8 cellular contexts compared by ENCODE assay signal in the genomic region with DNA sequence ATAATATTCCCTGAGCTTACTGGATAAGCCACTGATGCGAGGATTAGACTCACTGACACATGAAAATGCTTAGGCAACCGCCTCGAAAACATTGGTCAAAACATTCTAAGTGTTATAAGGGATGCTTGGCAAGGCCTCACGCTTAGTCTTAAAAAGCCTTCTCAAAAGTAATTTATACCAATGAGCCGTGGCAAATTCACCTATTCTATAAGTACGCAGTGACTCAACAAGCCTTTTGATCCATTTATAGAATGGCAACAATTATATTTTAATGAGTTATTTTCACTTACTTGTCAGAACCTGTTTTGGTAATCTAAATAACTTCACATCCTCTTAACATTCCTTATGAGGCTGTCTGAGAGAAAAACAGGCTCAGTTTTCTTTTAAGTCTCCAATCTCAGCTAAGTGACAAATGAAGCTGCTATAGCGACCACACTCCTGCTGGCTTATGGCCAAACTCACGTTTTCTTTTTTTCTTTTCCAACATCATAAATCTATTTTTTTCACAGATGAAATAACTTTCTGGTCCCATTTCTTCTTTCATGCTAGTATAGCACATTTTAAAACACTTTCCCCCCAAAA.
DNase-seq lines count a peak whose midpoint lies in the region; ATAC-seq and TF ChIP-seq lines count a peak whose summit lies in the region.

No MANE protein-coding gene starts in this region.

- H3K4me1 Mint-ChIP-seq in CD8-positive, alpha-beta memory T cell: peaks cover 61 to 75% (median 73%) of the 10 kb centered on the region in 3 donors
- peaks cover 45 to 73% (median 65%) of the 10 kb centered on the region in 7 donors for H3K4me1 Mint-ChIP-seq in naive thymus-derived CD4-positive, alpha-beta T cell

- no peak for ATAC-seq in naive thymus-derived CD4-positive, alpha-beta T cell
- ATAC-seq in GM19455 (IDR thresholded peaks at IDR 0.05; ENCODE audit: unreplicated experiment) (no peak), HG03097 (IDR thresholded peaks at IDR 0.05; ENCODE audit: low FRiP score, unreplicated experiment) (no peak)

- H3K36me3 Mint-ChIP-seq in CD8-positive, alpha-beta memory T cell: peaks cover 0 to 43% (median under 1%) of the 10 kb centered on the region in 3 donors
- H3K36me3 Mint-ChIP-seq in naive thymus-derived CD4-positive, alpha-beta T cell: peaks cover under 1 to 38% (median 9%) of the 10 kb centered on the region in 5 donors

- CTCF ChIA-PET in CD8-positive, alpha-beta memory T cell (lab: Charles Lee): interaction anchor here (0.9 to 4.2 kb wide), 11 partner anchors 8 to 297 kb away, joined by 3 to 85 read pairs (median 5); a partner anchor contains a TSS
- CTCF ChIA-PET in naive thymus-derived CD4-positive, alpha-beta T cell (lab: Charles Lee): interaction anchor here (0.7 to 16.7 kb wide), 7 partner anchors 9 to 43 kb away, joined by 3 to 283 read pairs (median 4); no protein-coding TSS in a partner anchor

- peak overlapping the region; percentile 71 for H3K4me3 ChIP-seq in CD8-positive, alpha-beta memory T cell (ENCODE audit: low read length)
- H3K4me3 ChIP-seq in coronary artery: peak overlapping the region; percentile 63
- peak overlapping the region; percentile 85 for H3K4me3 ChIP-seq in naive thymus-derived CD4-positive, alpha-beta T cell (ENCODE audit: low read length)

- DNase-seq in CD8-positive, alpha-beta memory T cell: peak in 2 of 5 donors; percentile 53 to 80
- DNase-seq in LoVo (ENCODE audit: low spot score) (peak; percentile 33), coronary artery (ENCODE audit: low spot score) (no peak), NCI-H187 treated with DMSO at 0.1 percent for 48 hours (lab: John Stamatoyannopoulos, UW) (no peak)
- peak in 7 of 9 donors; percentile 66 to 82 (median 72) for DNase-seq in naive thymus-derived CD4-positive, alpha-beta T cell
- no peak for DNase-seq in stimulated activated CD4-positive, alpha-beta T cell treated with anti-CD3 and anti-CD28 coated beads, Interleukin-4, amount 100 ng/mL, for 24 hours

- no peak for TF ChIP-seq CTCF in coronary artery (IDR thresholded peaks at IDR 0.05)

- H3K27me3 Mint-ChIP-seq in CD8-positive, alpha-beta memory T cell: peaks cover 0 to 4% of the 10 kb centered on the region in 2 donors
- peaks cover 0 to 5% (median 0%) of the 10 kb centered on the region in 5 donors for H3K27me3 Mint-ChIP-seq in naive thymus-derived CD4-positive, alpha-beta T cell

- intact Hi-C loops in naive thymus-derived CD4-positive, alpha-beta T cell (cut with micrococcal nuclease): loop anchor here (1.0 to 5.0 kb wide), 3 partner anchors 10 to 563 kb away; a partner anchor contains a TSS

- H3K27ac Mint-ChIP-seq in CD8-positive, alpha-beta memory T cell: peak overlapping the region; percentile 95 to 100 (median 98)
- H3K27ac Mint-ChIP-seq in naive thymus-derived CD4-positive, alpha-beta T cell: peak overlapping the region; percentile 92 to 100 (median 98)

- peak overlapping the region; percentile 91 to 96 (median 92) for H3K4me3 Mint-ChIP-seq in CD8-positive, alpha-beta memory T cell
- peak overlapping the region; percentile 88 to 100 (median 98) for H3K4me3 Mint-ChIP-seq in naive thymus-derived CD4-positive, alpha-beta T cell

- peaks cover 68% of the 10 kb centered on the region for H3K4me1 ChIP-seq in CD8-positive, alpha-beta memory T cell (ENCODE audit: insufficient read depth, low read length)
- H3K4me1 ChIP-seq in naive thymus-derived CD4-positive, alpha-beta T cell (ENCODE audit: control insufficient read depth in 2 of 2, insufficient read depth in 2 of 2, low read length in 2 of 2): peaks cover 47 to 52% of the 10 kb centered on the region in 2 donors

- peak overlapping the region; percentile 82 for H3K27ac ChIP-seq in CD8-positive, alpha-beta memory T cell (ENCODE audit: low read depth, low read length)
- peak overlapping the region; percentile 70 to 78 for H3K27ac ChIP-seq in coronary artery
- peak overlapping the region; percentile 94 for H3K27ac ChIP-seq in naive thymus-derived CD4-positive, alpha-beta T cell (ENCODE audit: low read depth, low read length)

- H3K9me3 Mint-ChIP-seq in CD8-positive, alpha-beta memory T cell: no peaks in the 10 kb centered on the region
- peaks cover 0 to 2% (median 0%) of the 10 kb centered on the region in 11 donors for H3K9me3 Mint-ChIP-seq in naive thymus-derived CD4-positive, alpha-beta T cell

- H3K27me3 ChIP-seq in CD8-positive, alpha-beta memory T cell (ENCODE audit: insufficient read depth, low read length, poor library complexity, severe bottlenecking): no peaks in the 10 kb centered on the region
- no peaks in the 10 kb centered on the region for H3K27me3 ChIP-seq in naive thymus-derived CD4-positive, alpha-beta T cell (ENCODE audit: control insufficient read depth in 2 of 2, insufficient read depth in 2 of 2, low read length in 2 of 2)

- no peaks in the 10 kb centered on the region for H3K36me3 ChIP-seq in CD8-positive, alpha-beta memory T cell (ENCODE audit: insufficient read depth, low read length)
- peaks cover 0 to 4% (median 0%) of the 10 kb centered on the region in 3 experiments for H3K36me3 ChIP-seq in naive thymus-derived CD4-positive, alpha-beta T cell (ENCODE audit: control insufficient read depth in 2 of 3, insufficient read depth in 3 of 3, low read length in 3 of 3)

- no peaks in the 10 kb centered on the region for H3K9me3 ChIP-seq in CD8-positive, alpha-beta memory T cell (ENCODE audit: low read length)
- no peaks in the 10 kb centered on the region for H3K9me3 ChIP-seq in naive thymus-derived CD4-positive, alpha-beta T cell (ENCODE audit: control insufficient read depth in 2 of 3, low read length in 3 of 3)

- POLR2A ChIA-PET in CD8-positive, alpha-beta memory T cell (lab: Charles Lee): interaction anchor here (0.7 to 3.2 kb wide), 4 partner anchors 16 to 543 kb away, joined by 3 to 53 read pairs (median 12); no protein-coding TSS in a partner anchor
- POLR2A ChIA-PET in naive thymus-derived CD4-positive, alpha-beta T cell (lab: Charles Lee): interaction anchor here (0.8 to 9.5 kb wide), 12 partner anchors 10 to 54 kb away, joined by 3 to 355 read pairs (median 12); no protein-coding TSS in a partner anchor

Comparison
In these comparisons a context has a peak if more than half of its experiments do, and no peak if none do; other contexts are left out.
1. DNase-seq: peak in LoVo (single experiment) and naive thymus-derived CD4-positive, alpha-beta T cell (7 of 9); none in coronary artery (single experiment), NCI-H187 treated with DMSO at 0.1 percent for 48 hours (single experiment) and stimulated activated CD4-positive, alpha-beta T cell treated with anti-CD3 and anti-CD28 coated beads, Interleukin-4, amount 100 ng/mL, for 24 hours (single experiment).
2. Peak in every context shown above with its lines, with median percentiles within 50 percentile points of each other: H3K27ac ChIP-seq and H3K4me3 ChIP-seq.